10 cellular contexts compared by ENCODE assay signal in the genomic region with DNA sequence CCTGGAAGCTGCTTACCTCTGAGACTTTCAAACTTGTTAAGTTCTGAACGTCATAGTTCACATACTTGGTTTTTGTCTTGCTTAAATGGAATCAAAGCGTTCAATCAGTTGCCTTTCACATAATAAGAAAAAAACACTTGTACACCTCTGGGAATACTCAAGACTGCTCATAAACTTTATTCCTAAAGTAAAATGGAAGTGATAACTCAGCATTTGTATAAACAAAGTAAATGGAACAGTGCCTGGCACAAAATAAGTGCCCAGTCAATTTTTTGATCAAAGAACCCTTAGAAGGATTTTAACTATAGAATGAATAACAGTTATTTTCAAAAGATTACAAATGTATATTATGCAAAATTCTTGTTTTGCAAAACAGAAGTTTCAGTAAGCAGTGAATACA. TPM values are rescaled to one million over a fixed set of nuclear protein-coding genes. Genes with fewer than 3 reads are reported as not detected.
DNase-seq lines count a peak whose midpoint lies in the region; ATAC-seq and TF ChIP-seq lines count a peak whose summit lies in the region.
"Had no signal": no experiment of that assay in that cellular context is flagged by ENCODE, and none has a peak within 500 bp of the region (broad histone marks: within the 10 kb centered on the region; RNA-seq: fewer than 3 reads in every experiment).

No MANE protein-coding gene starts in this region.

- H3K9ac ChIP-seq in Loucy (ENCODE audit: low read depth, low read length, poor library complexity, severe bottlenecking) = peak overlapping the region; percentile 83

- H3K36me3 ChIP-seq in Loucy (ENCODE audit: insufficient read depth, low read length) = peaks cover 9% of the 10 kb centered on the region

- no peaks in the 10 kb centered on the region for H3K27me3 Mint-ChIP-seq in dendritic cell treated with granulocyte-macrophage colony-stimulating factor and Interleukin-4, amounts not matched to agents 40 ng/mL and 50 ng/mL, for 4 days
- H3K27me3 Mint-ChIP-seq in natural killer cell (ENCODE audit: low read depth in 2 of 2) = no peaks in the 10 kb centered on the region

- DNase-seq in AG10803 (ENCODE audit: low read depth) = no peak
- DNase-seq in natural killer cell = no peak
- DNase-seq in left lobe of liver (ENCODE audit: low spot score) = no peak
- DNase-seq in GM20000 (ENCODE audit: low spot score) = no peak
- DNase-seq in NCI-H146 treated with DMSO at 0.1 percent for 48 hours (lab: John Stamatoyannopoulos, UW; ENCODE audit: unreplicated experiment) = no peak
- DNase-seq: NCI-H187 treated with DMSO at 0.1 percent for 48 hours had no signal

- peaks cover 52% of the 10 kb centered on the region for H3K4me1 ChIP-seq in Loucy (ENCODE audit: insufficient read depth, low read length, poor library complexity, severe bottlenecking)

- peak overlapping the region; percentile 83 for H3K4me2 ChIP-seq in Loucy (ENCODE audit: low read depth, low read length, poor library complexity, severe bottlenecking)

- intact Hi-C loops in dendritic cell treated with granulocyte-macrophage colony-stimulating factor and Interleukin-4, amounts not matched to agents 40 ng/mL and 50 ng/mL, for 4 days (cut with micrococcal nuclease) = loop anchor here (5.0 kb wide), 3 partner anchors 61 to 239 kb away; partner anchors contain the start of gene SGO1
- intact Hi-C loops in natural killer cell (cut with micrococcal nuclease) = no loop called here

- H3K4me3 Mint-ChIP-seq in dendritic cell treated with granulocyte-macrophage colony-stimulating factor and Interleukin-4, amounts not matched to agents 40 ng/mL and 50 ng/mL, for 4 days = peak overlapping the region; percentile 93
- peak overlapping the region; percentile 97 for H3K4me3 Mint-ChIP-seq in natural killer cell

- no peak for ATAC-seq in natural killer cell
- ATAC-seq in left lobe of liver = no peak
- ATAC-seq in GM19455 (IDR thresholded peaks at IDR 0.05; ENCODE audit: unreplicated experiment) = no peak

- no peaks in the 10 kb centered on the region for H3K9me2 ChIP-seq in Loucy (replicated peaks; ENCODE audit: low read depth, low read length)

- peaks cover 51% of the 10 kb centered on the region for H3K36me3 Mint-ChIP-seq in dendritic cell treated with granulocyte-macrophage colony-stimulating factor and Interleukin-4, amounts not matched to agents 40 ng/mL and 50 ng/mL, for 4 days (ENCODE audit: low read depth)
- no peaks in the 10 kb centered on the region for H3K36me3 Mint-ChIP-seq in natural killer cell

- H4K20me1 ChIP-seq in Loucy (ENCODE audit: insufficient read depth, low read length, poor library complexity, severe bottlenecking) = peaks cover 60% of the 10 kb centered on the region

- no peak for TF ChIP-seq CTCF in AG10803 (conservative IDR thresholded peaks at IDR 0.05; ENCODE audit: low read length)
- no peak for TF ChIP-seq CTCF in Loucy (conservative IDR thresholded peaks at IDR 0.05; ENCODE audit: low read length)
- no peak for TF ChIP-seq CTCF in natural killer cell (IDR thresholded peaks at IDR 0.05)
- no peak for TF ChIP-seq CTCF in GM20000 (IDR thresholded peaks at IDR 0.05; ENCODE audit: extremely low read depth, missing control alignments)

- no peaks in the 10 kb centered on the region for H3K27me3 ChIP-seq in Loucy (ENCODE audit: insufficient read depth, low read length, poor library complexity, severe bottlenecking)

- H3K4me3 ChIP-seq in AG10803 (ENCODE audit: low read length) (peak overlapping the region; percentile 96), Loucy (ENCODE audit: low read length, poor library complexity, severe bottlenecking) (peak overlapping the region; percentile 98)

- peak overlapping the region; percentile 98 for H3K27ac Mint-ChIP-seq in dendritic cell treated with granulocyte-macrophage colony-stimulating factor and Interleukin-4, amounts not matched to agents 40 ng/mL and 50 ng/mL, for 4 days
- peak overlapping the region; percentile 96 to 97 for H3K27ac Mint-ChIP-seq in natural killer cell

- H3K4me1 Mint-ChIP-seq in dendritic cell treated with granulocyte-macrophage colony-stimulating factor and Interleukin-4, amounts not matched to agents 40 ng/mL and 50 ng/mL, for 4 days (ENCODE audit: low read depth) = peaks cover 28% of the 10 kb centered on the region
- peaks cover 36 to 52% of the 10 kb centered on the region in 2 donors for H3K4me1 Mint-ChIP-seq in natural killer cell

- 0 out of 2 replicates have a peak, but pooled peaks cover 4% of the 10 kb centered on the region for H3F3A ChIP-seq in Loucy (ENCODE audit: low read depth)

- no peaks in the 10 kb centered on the region for H3K9me3 ChIP-seq in Loucy (ENCODE audit: insufficient read depth, low read depth, low read length)

- H3K9me3 Mint-ChIP-seq in dendritic cell treated with granulocyte-macrophage colony-stimulating factor and Interleukin-4, amounts not matched to agents 40 ng/mL and 50 ng/mL, for 4 days = no peaks in the 10 kb centered on the region
- no peaks in the 10 kb centered on the region for H3K9me3 Mint-ChIP-seq in natural killer cell

- H2AFZ ChIP-seq in Loucy (ENCODE audit: low read length) = no peak overlapping the region

- peaks cover 72% of the 10 kb centered on the region for H3K79me2 ChIP-seq in Loucy (ENCODE audit: insufficient read depth, low read length)

RNA-seq across cellular contexts. Expression of gene RAB5A, which starts 1.3 kb away (rescaled TPM):
- total RNA-seq in natural killer cell = 100 to 1,000 TPM; 102 to 109 (median 102) TPM
- total RNA-seq in left lobe of liver = 17.5 TPM

RNA-seq across cellular contexts. Expression of gene EFHB, which starts 14.2 kb away (rescaled TPM):
- 1 to 10 TPM in 1 of 3 donors, under 1 TPM in 1, not detected in 1; 0.68 to 4.9 TPM for total RNA-seq in natural killer cell
- total RNA-seq in left lobe of liver = 0.48 TPM
- total RNA-seq: glomerular endothelial cell had no signal
